1 cellular context compared by ENCODE assay signal in genomic region chr7:36286241-36286640, GRCh38.
TF ChIP-seq lines count a peak whose summit lies in the region.

No MANE protein-coding gene starts in this region.

TF ChIP-seq in GM23338, 12 proteins besides CTCF, POLR2A, EP300 and RAD21 (continued from another document):
- TF ChIP-seq ZNF462 (CRISPR knock-in tag; IDR thresholded peaks at IDR 0.05) (no peak), JUNB (IDR thresholded peaks at IDR 0.05; ENCODE audit: unreplicated experiment) (no peak), CREB1 (CRISPR knock-in tag; IDR thresholded peaks at IDR 0.05; ENCODE audit: low read depth) (no peak), REST (IDR thresholded peaks at IDR 0.05; ENCODE audit: unreplicated experiment) (no peak), ETS1 (IDR thresholded peaks at IDR 0.05) (no peak), ZNF331 (CRISPR knock-in tag; IDR thresholded peaks at IDR 0.05; ENCODE audit: low read depth) (no peak), EZH2phosphoT487 (IDR thresholded peaks at IDR 0.05; ENCODE audit: unreplicated experiment) (no peak), STAT1 (IDR thresholded peaks at IDR 0.05; ENCODE audit: unreplicated experiment) (no peak), ZNF114 (CRISPR knock-in tag; IDR thresholded peaks at IDR 0.05) (no peak), POLR2AphosphoS5 (IDR thresholded peaks at IDR 0.05; ENCODE audit: low read depth) (no peak), NANOG (IDR thresholded peaks at IDR 0.05; ENCODE audit: borderline replicate concordance) (no peak)
TF ChIP-seq in GM23338: peak in this region for 0.
